Comparison of ENCODE assay signal across 19 cellular contexts in genomic region chr5:178993955-178994579, GRCh38. TPM values are rescaled to one million over a fixed set of nuclear protein-coding genes. Genes with fewer than 3 reads are reported as not detected.
A peak's percentile ranks its signal among the peaks of the same experiment; 100 is the strongest.
DNase-seq lines count a peak whose midpoint lies in the region; ATAC-seq, FAIRE-seq and TF ChIP-seq lines count a peak whose summit lies in the region.
"Had no signal": no experiment of that assay in that cellular context is flagged by ENCODE, and none has a peak within 500 bp of the region (broad histone marks: within the 10 kb centered on the region; RNA-seq: fewer than 3 reads in every experiment).

No MANE protein-coding gene starts in this region.

- peaks cover 9% of the 10 kb centered on the region for H3K4me1 Mint-ChIP-seq in stimulated activated naive CD8-positive, alpha-beta T cell treated with anti-CD3 and anti-CD28 coated beads, Interleukin-15, amount 100 ng/mL, for 72 hours

- H2AK5ac ChIP-seq in H1 (ENCODE audit: low read depth, low read length) (no peak overlapping the region), trophoblast cell (ENCODE audit: low read length) (no peak overlapping the region)

- peak overlapping the region in 1 of 2 donors; percentile 26 for H3K4me3 Mint-ChIP-seq in stimulated activated naive CD8-positive, alpha-beta T cell treated with anti-CD3 and anti-CD28 coated beads, Interleukin-15, amount 100 ng/mL, for 72 hours

- H3K27ac Mint-ChIP-seq in stimulated activated naive CD8-positive, alpha-beta T cell treated with anti-CD3 and anti-CD28 coated beads, Interleukin-15, amount 100 ng/mL, for 72 hours, result no peak overlapping the region

- no peak for TF ChIP-seq RAD21 in H1 (IDR thresholded peaks at IDR 0.05 in 1 of 2, conservative IDR thresholded peaks at IDR 0.05 in 1 of 2; ENCODE audit: low read depth in 2 of 2, low read length in 2 of 2)

- H3K79me2 ChIP-seq in H1 (ENCODE audit: control insufficient read depth in 1 of 2, insufficient read depth in 2 of 2, low read length in 2 of 2) (no peaks in the 10 kb centered on the region), trophoblast cell (ENCODE audit: control insufficient read depth, insufficient read depth, low read length, poor library complexity) (no peaks in the 10 kb centered on the region)

- H2AFZ ChIP-seq in H1 (ENCODE audit: low read length) (peak overlapping the region; percentile 81; the same call in 1 of the 2 replicates), trophoblast cell (ENCODE audit: insufficient read depth, low read length, poor library complexity) (no peak overlapping the region)

- CTCF ChIA-PET in HEK293T (lab: Yijun Ruan, JAX) (no interaction called here), H1 (lab: Charles Lee; ENCODE audit: partially characterized antibody) (interaction anchor here (1.6 kb wide), 1 partner anchor 14 kb away, joined by 4 read pairs; no protein-coding TSS in a partner anchor)

- H3K9ac ChIP-seq in H1 (replicated peaks in 1 of 4; ENCODE audit: extremely low read depth in 1 of 4, low read depth in 3 of 4, low read length in 3 of 4) (no peak overlapping the region), iPS-20b (ENCODE audit: low read depth, low read length) (no peak overlapping the region), trophoblast cell (ENCODE audit: low read length) (no peak overlapping the region)

- peak; percentile 4 for DNase-seq in HEK293T (ENCODE audit: extremely low spot score)
- no peak for DNase-seq in H1 (ENCODE audit: low read depth in 1 of 2, low spot score in 2 of 2)
- no peak for DNase-seq in trophoblast cell
- DNase-seq in stomach, result no peak
- DNase-seq in Peyer's patch, result no peak
- DNase-seq in stimulated activated naive CD8-positive, alpha-beta T cell treated with anti-CD3 and anti-CD28 coated beads, Interleukin-15, amount 100 ng/mL, for 72 hours, result no peak
- DNase-seq: AML-193, Caco-2, Karpas-422, MM.1S, NCI-H1105, NCI-H1930, NCI-H2171, NCI-H446 treated with DMSO at 0.1 percent for 48 hours, NCI-H82, SHP77 had no signal

- H3K36me3 ChIP-seq in H1 (ENCODE audit: control insufficient read depth in 2 of 4, insufficient read depth in 4 of 4, low read length in 3 of 4), result no peaks in the 10 kb centered on the region; a peak in 1 of 8 replicates
- no peaks in the 10 kb centered on the region for H3K36me3 ChIP-seq in iPS-20b (ENCODE audit: insufficient read depth, low read depth, low read length)
- H3K36me3 ChIP-seq in trophoblast cell (ENCODE audit: control insufficient read depth in 1 of 2, insufficient read depth in 2 of 2, low read length in 2 of 2), result no peaks in the 10 kb centered on the region
- no peaks in the 10 kb centered on the region for H3K36me3 ChIP-seq in stomach
- H3K36me3 ChIP-seq in Peyer's patch, result no peaks in the 10 kb centered on the region

- TF ChIP-seq EP300 in H1 (IDR thresholded peaks at IDR 0.05; ENCODE audit: borderline replicate concordance in 1 of 2, low read depth in 2 of 2, low read length in 2 of 2) (no peak), stomach (IDR thresholded peaks at IDR 0.05) (no peak)

- TF ChIP-seq CTCF in H1 (IDR thresholded peaks at IDR 0.05; ENCODE audit: control extremely low read depth in 1 of 3, insufficient read depth in 1 of 3, low read depth in 1 of 3, low read length in 3 of 3) (no peak), stomach (IDR thresholded peaks at IDR 0.05) (no peak), Peyer's patch (IDR thresholded peaks at IDR 0.05) (no peak)

- H2BK12ac ChIP-seq in H1 (ENCODE audit: low read depth, low read length), result no peak overlapping the region
- H2BK12ac ChIP-seq in trophoblast cell (ENCODE audit: low read length), result no peak overlapping the region

- H3K14ac ChIP-seq in H1 (ENCODE audit: insufficient read length) (no peak overlapping the region), trophoblast cell (ENCODE audit: low read length) (no peak overlapping the region)

- H4K20me1 ChIP-seq in H1 (replicated peaks in 1 of 2; ENCODE audit: control insufficient read depth in 1 of 2, insufficient read depth in 2 of 2, low read length in 2 of 2), result peaks cover 1 to 4% of the 10 kb centered on the region in 2 experiments

- no peak overlapping the region for H2BK20ac ChIP-seq in H1 (ENCODE audit: low read length)

- H3K4me2 ChIP-seq in H1 (ENCODE audit: insufficient read depth in 1 of 2, low read depth in 2 of 2, low read length in 2 of 2) (peak overlapping the region; percentile 68 to 87), trophoblast cell (ENCODE audit: low read length) (peak overlapping the region; percentile 55)

- H3K27me3 ChIP-seq in H1 (replicated peaks in 1 of 4; ENCODE audit: control insufficient read depth in 3 of 4, extremely low read depth in 1 of 4, insufficient read depth in 3 of 4, low read length in 3 of 4), result peaks cover 26 to 47% (median 44%) of the 10 kb centered on the region in 4 experiments
- peaks cover 59% of the 10 kb centered on the region for H3K27me3 ChIP-seq in iPS-20b (ENCODE audit: insufficient read depth, low read length)
- peaks cover 26% of the 10 kb centered on the region for H3K27me3 ChIP-seq in trophoblast cell (ENCODE audit: insufficient read depth, low read length)
- H3K27me3 ChIP-seq in stomach, result peaks cover 0 to 58% (median 26%) of the 10 kb centered on the region in 3 donors
- H3K27me3 ChIP-seq in Peyer's patch, result no peaks in the 10 kb centered on the region

- H4K8ac ChIP-seq in H1 (ENCODE audit: extremely low read depth, insufficient read depth, low read length), result peak overlapping the region; percentile 71
- no peak overlapping the region for H4K8ac ChIP-seq in trophoblast cell (ENCODE audit: low read depth, low read length)

- H3K79me1 ChIP-seq in H1 (ENCODE audit: low read depth, low read length) (no peaks in the 10 kb centered on the region), trophoblast cell (ENCODE audit: low read length) (no peaks in the 10 kb centered on the region)

- H3K9me3 Mint-ChIP-seq in stimulated activated naive CD8-positive, alpha-beta T cell treated with anti-CD3 and anti-CD28 coated beads, Interleukin-15, amount 100 ng/mL, for 72 hours, result peaks cover 0 to 19% of the 10 kb centered on the region in 2 donors

- POLR2A ChIA-PET in HEK293T (lab: Yijun Ruan, JAX) (no interaction called here), H1 (lab: Charles Lee; ENCODE audit: partially characterized antibody) (no interaction called here)

- H3K4ac ChIP-seq in H1 (replicated peaks; ENCODE audit: insufficient read length, low read depth, low read length) (no peak overlapping the region), trophoblast cell (ENCODE audit: low read depth, low read length) (no peak overlapping the region)

- WGBS in H1 (ENCODE audit: extremely low coverage in 1 of 2, insufficient coverage in 1 of 2, insufficient read length in 1 of 2, insufficient replicate concordance in 2 of 2, low coverage in 1 of 2, low lambda C conversion rate in 2 of 2, missing lambda C conversion rate in 1 of 2), 2 experiments, result 43% methylated on average over 50 of the region's 53 CpGs; no CpG with 5 or more reads in 1 of the 2 experiments
- no CpG with 5 or more reads among the region's 53 CpGs for WGBS in trophoblast cell (ENCODE audit: extremely low coverage, insufficient coverage, insufficient read length)
- WGBS in stomach, 5 donors, result 22 to 43% (median 26%) methylated on average over 13 to 53 of the region's 53 CpGs

- no peak overlapping the region for H3K27ac ChIP-seq in H1 (ENCODE audit: low read depth, low read length)
- H3K27ac ChIP-seq in iPS-20b (ENCODE audit: low read length), result no peak overlapping the region
- no peak overlapping the region for H3K27ac ChIP-seq in trophoblast cell (ENCODE audit: low read depth, low read length)
- no peak overlapping the region for H3K27ac ChIP-seq in stomach
- no peak overlapping the region for H3K27ac ChIP-seq in Peyer's patch

- peaks cover 60% of the 10 kb centered on the region for H3K27me3 Mint-ChIP-seq in stimulated activated naive CD8-positive, alpha-beta T cell treated with anti-CD3 and anti-CD28 coated beads, Interleukin-15, amount 100 ng/mL, for 72 hours

- FAIRE-seq in H1 (lab: Jason Lieb, UNC), result no peak

- H3K23me2 ChIP-seq in H1 (ENCODE audit: low read depth, low read length), result peaks cover 9% of the 10 kb centered on the region; the same call in 1 of the 2 replicates

- intact Hi-C loops in stomach (cut with DNase I; ENCODE audit: low total_unique reads), result no loop called here

- no peak overlapping the region for H4K5ac ChIP-seq in H1 (ENCODE audit: insufficient read length, low read depth, low read length)

- H3K4me3 ChIP-seq in H1 (ENCODE audit: extremely low read depth in 1 of 4, insufficient read depth in 2 of 4, low read depth in 3 of 4, low read length in 4 of 4), result peak overlapping the region; percentile 15 to 58 (median 38); a peak in 7 of 8 replicates
- H3K4me3 ChIP-seq in iPS-20b (ENCODE audit: low read length), result peak overlapping the region; percentile 35; the same call in 1 of the 2 replicates
- peak overlapping the region; percentile 15 for H3K4me3 ChIP-seq in trophoblast cell (ENCODE audit: low read depth, low read length)
- H3K4me3 ChIP-seq in stomach, result no peak overlapping the region
- H3K4me3 ChIP-seq in Peyer's patch, result no peak overlapping the region

- peaks cover 0 to 13% (median 1%) of the 10 kb centered on the region in 4 experiments; a peak in 5 of 7 replicates for H3K4me1 ChIP-seq in H1 (replicated peaks in 1 of 4; ENCODE audit: control insufficient read depth in 3 of 4, insufficient read depth in 4 of 4, low read length in 3 of 4)
- no peaks in the 10 kb centered on the region for H3K4me1 ChIP-seq in iPS-20b (ENCODE audit: insufficient read depth, low read length)
- H3K4me1 ChIP-seq in trophoblast cell (ENCODE audit: control insufficient read depth in 1 of 2, insufficient read depth in 2 of 2, low read length in 2 of 2), result peaks cover 4% of the 10 kb centered on the region in 2 experiments
- peaks cover 0 to 6% (median 2%) of the 10 kb centered on the region in 4 donors for H3K4me1 ChIP-seq in stomach
- no peaks in the 10 kb centered on the region for H3K4me1 ChIP-seq in Peyer's patch
- H3K4me1 ChIP-seq: Caco-2 had no signal

- H3K9me3 ChIP-seq in H1 (ENCODE audit: insufficient read depth in 2 of 2, low read depth in 1 of 2, low read length in 1 of 2) (peaks cover 18 to 43% of the 10 kb centered on the region in 2 experiments; a peak in 3 of 4 replicates), iPS-20b (ENCODE audit: insufficient read depth, low read depth, low read length) (peaks cover 14% of the 10 kb centered on the region), trophoblast cell (ENCODE audit: insufficient read depth, low read depth, low read length) (peaks cover 48% of the 10 kb centered on the region), stomach (peaks cover 0 to 60% (median 48%) of the 10 kb centered on the region in 4 donors), Peyer's patch (peaks cover 0 to 12% (median 4%) of the 10 kb centered on the region in 4 donors)
- H3K9me3 ChIP-seq: Caco-2 had no signal

- H4K91ac ChIP-seq in H1 (replicated peaks; ENCODE audit: insufficient read length, low read length) (no peak overlapping the region), trophoblast cell (ENCODE audit: low read depth, low read length) (no peak overlapping the region)

- no peak for ATAC-seq in HG03280 (IDR thresholded peaks at IDR 0.05; ENCODE audit: unreplicated experiment)
- ATAC-seq in stimulated activated naive CD8-positive, alpha-beta T cell treated with anti-CD3 and anti-CD28 coated beads, Interleukin-15, amount 100 ng/mL, for 72 hours, result no peak
- ATAC-seq: Panc1 had no signal

- H3K18ac ChIP-seq in H1 (ENCODE audit: extremely low read depth, low read length) (no peak overlapping the region), trophoblast cell (ENCODE audit: low read length) (no peak overlapping the region)

- no peak overlapping the region for H2BK5ac ChIP-seq in H1 (ENCODE audit: low read depth, low read length)
- H2BK5ac ChIP-seq in trophoblast cell (ENCODE audit: low read depth, low read length, poor library complexity), result no peak overlapping the region

- H4K12ac ChIP-seq in trophoblast cell (ENCODE audit: low read depth, low read length), result no peak overlapping the region

- H3K56ac ChIP-seq in H1 (replicated peaks; ENCODE audit: insufficient read length, low read depth, low read length), result no peak overlapping the region

- TF ChIP-seq POLR2A in H1 (IDR thresholded peaks at IDR 0.05; ENCODE audit: control extremely low read depth in 1 of 2, low read depth in 2 of 2, low read length in 2 of 2) (no peak), stomach (IDR thresholded peaks at IDR 0.05) (no peak), Peyer's patch (IDR thresholded peaks at IDR 0.05) (no peak)

- H3K23ac ChIP-seq in H1 (ENCODE audit: insufficient read length), result no peak overlapping the region
- H3K23ac ChIP-seq in trophoblast cell (ENCODE audit: low read length), result no peak overlapping the region

- H2BK120ac ChIP-seq in H1 (replicated peaks; ENCODE audit: low read depth, low read length) (no peak overlapping the region), trophoblast cell (ENCODE audit: insufficient read depth, low read length, poor library complexity) (no peak overlapping the region)

- no peak overlapping the region for H2BK15ac ChIP-seq in H1 (ENCODE audit: low read length)

RNA-seq across cellular contexts. Expression of gene GRM6, which starts 1.1 kb away (rescaled TPM):
- total RNA-seq in H1 (2021; fragmentation: NEBNext Ultra II Directional; extraction: Animal tissue kit (Norgen Biotek cat#: 25700)), result not detected in 2 replicates
- polyA plus RNA-seq in H1 (2011; rRNA removed) (0.02 TPM in 1 of 2 replicates, not detected in the other), stomach (not detected)
- polyA plus RNA-seq in H1 (2011; cell fraction: cytosol; rRNA removed), result not detected
- polyA plus RNA-seq in H1 (2011; cell fraction: nucleus; rRNA removed), result 0.27 TPM
- polyA plus RNA-seq in H1 (2012, experiment 1 of 2), result 0.03 to 0.05 TPM (median 0.05 TPM) in 3 of 4 replicates, not detected in the other
- polyA plus RNA-seq in H1 (2012, experiment 2 of 2), result not detected
- polyA plus RNA-seq in H1 (2013, experiment 1 of 2), result not detected
- polyA plus RNA-seq in H1 (2013, experiment 2 of 2), result not detected
- 0.06 TPM in 1 of 2 replicates, not detected in the other for polyA minus RNA-seq in H1 (2011; rRNA and poly(A)+ RNA removed)
- polyA minus RNA-seq in H1 (2011; cell fraction: cytosol; rRNA and poly(A)+ RNA removed), result not detected
- not detected for polyA minus RNA-seq in H1 (2011; cell fraction: nucleus; rRNA and poly(A)+ RNA removed)
- polyA plus RNA-seq in trophoblast cell (2013), result 0.06 and 0.07 TPM in 2 replicates
- total RNA-seq in stomach (not detected), Peyer's patch (not detected)
- total RNA-seq: Caco-2 had no signal

RNA-seq across cellular contexts. Expression of gene ZNF879, which starts 29.5 kb away (rescaled TPM):
- 3.1 and 3.9 TPM in 2 replicates for total RNA-seq in H1 (2021; fragmentation: NEBNext Ultra II Directional; extraction: Animal tissue kit (Norgen Biotek cat#: 25700))
- polyA plus RNA-seq in H1 (2011; rRNA removed), result 1.4 and 2.2 TPM in 2 replicates
- 1.4 TPM for polyA plus RNA-seq in H1 (2011; cell fraction: cytosol; rRNA removed)
- 4.0 TPM for polyA plus RNA-seq in H1 (2011; cell fraction: nucleus; rRNA removed)
- 1.5 to 2.7 TPM (median 1.9 TPM) in 4 replicates for polyA plus RNA-seq in H1 (2012, experiment 1 of 2)
- 0.10 TPM for polyA plus RNA-seq in H1 (2012, experiment 2 of 2)
- polyA plus RNA-seq in H1 (2013, experiment 1 of 2), result 2.5 TPM
- 2.3 TPM for polyA plus RNA-seq in H1 (2013, experiment 2 of 2)
- polyA minus RNA-seq in H1 (2011; rRNA and poly(A)+ RNA removed), result 8.5 and 9.2 TPM in 2 replicates
- 2.7 TPM for polyA minus RNA-seq in H1 (2011; cell fraction: cytosol; rRNA and poly(A)+ RNA removed)
- 11.4 TPM for polyA minus RNA-seq in H1 (2011; cell fraction: nucleus; rRNA and poly(A)+ RNA removed)
- 2.3 and 2.7 TPM in 2 replicates for polyA plus RNA-seq in trophoblast cell (2013)
- total RNA-seq in stomach, result 10 to 100 TPM in 1 of 5 donors, 1 to 10 TPM in 4; 1.8 to 18.7 (median 6.4) TPM
- 1 to 10 TPM in 1 of 3 donors, under 1 TPM in 2; 0.76 to 1.9 (median 0.81) TPM for polyA plus RNA-seq in stomach
- 10 to 100 TPM in 1 of 4 donors, 1 to 10 TPM in 3; 3.2 to 28.1 (median 6.2) TPM for total RNA-seq in Peyer's patch

RNA-seq across cellular contexts. Expression of gene ZNF454, which starts 53.1 kb away (rescaled TPM):
- total RNA-seq in H1 (2021; fragmentation: NEBNext Ultra II Directional; extraction: Animal tissue kit (Norgen Biotek cat#: 25700)), result 0.88 and 1.2 TPM in 2 replicates
- polyA plus RNA-seq in H1 (2011; rRNA removed), result 0.33 and 0.69 TPM in 2 replicates
- 0.89 TPM for polyA plus RNA-seq in H1 (2011; cell fraction: cytosol; rRNA removed)
- polyA plus RNA-seq in H1 (2011; cell fraction: nucleus; rRNA removed), result 1.2 TPM
- 0.61 to 1.2 TPM (median 0.95 TPM) in 4 replicates for polyA plus RNA-seq in H1 (2012, experiment 1 of 2)
- 0.30 TPM for polyA plus RNA-seq in H1 (2012, experiment 2 of 2)
- polyA plus RNA-seq in H1 (2013, experiment 1 of 2), result 1.5 TPM
- polyA plus RNA-seq in H1 (2013, experiment 2 of 2), result 1.6 TPM
- 1.8 TPM in 2 replicates for polyA minus RNA-seq in H1 (2011; rRNA and poly(A)+ RNA removed)
- 0.81 TPM for polyA minus RNA-seq in H1 (2011; cell fraction: cytosol; rRNA and poly(A)+ RNA removed)
- 2.6 TPM for polyA minus RNA-seq in H1 (2011; cell fraction: nucleus; rRNA and poly(A)+ RNA removed)
- 0.60 and 0.68 TPM in 2 replicates for polyA plus RNA-seq in trophoblast cell (2013)
- total RNA-seq in stomach, result 10 to 100 TPM in 1 of 5 donors, 1 to 10 TPM in 2, under 1 TPM in 1, not detected in 1; 0.45 to 46.7 (median 3.2) TPM
- polyA plus RNA-seq in stomach, result under 1 TPM; 0.61 to 0.87 (median 0.80) TPM
- total RNA-seq in Peyer's patch, result 1 to 10 TPM in 3 of 4 donors, not detected in 1; 1.4 to 9.9 (median 2.1) TPM
- total RNA-seq: Caco-2 had no signal

Comparison
In these comparisons a context has a peak if more than half of its experiments do, and no peak if none do; other contexts are left out.
1. H3K4me3 ChIP-seq: peak in H1 (4 of 4), iPS-20b (single experiment) and trophoblast cell (single experiment); none in stomach (0 of 4) and Peyer's patch (0 of 4).